Comparison of ENCODE assay signal across 1 cellular context in genomic region chr17:14950216-14950615, GRCh38.
TF ChIP-seq lines count a peak whose summit lies in the region.

No MANE protein-coding gene starts in this region.

TF ChIP-seq in HepG2, 621 proteins besides CTCF, POLR2A, EP300 and RAD21 (continued from another document):
- no peak for TF ChIP-seq TRIM22 (IDR thresholded peaks at IDR 0.05)
- TF ChIP-seq XRCC5 (optimal IDR thresholded peaks at IDR 0.05; ENCODE audit: low read length), result no peak
- TF ChIP-seq MZF1 (CRISPR knock-in tag; IDR thresholded peaks at IDR 0.05; ENCODE audit: borderline replicate concordance), result no peak
- no peak for TF ChIP-seq ONECUT2 (CRISPR knock-in tag; IDR thresholded peaks at IDR 0.05)
- TF ChIP-seq KDM5B (CRISPR knock-in tag; IDR thresholded peaks at IDR 0.05; ENCODE audit: borderline replicate concordance), result no peak
- TF ChIP-seq ADNP (CRISPR knock-in tag; IDR thresholded peaks at IDR 0.05), result no peak
- no peak for TF ChIP-seq PATZ1 (CRISPR knock-in tag; IDR thresholded peaks at IDR 0.05)
- TF ChIP-seq ZBTB8A (CRISPR knock-in tag; IDR thresholded peaks at IDR 0.05; ENCODE audit: borderline replicate concordance, low read depth), result no peak
- no peak for TF ChIP-seq TOPORS (CRISPR knock-in tag; IDR thresholded peaks at IDR 0.05)
- no peak for TF ChIP-seq UBTF (CRISPR knock-in tag; IDR thresholded peaks at IDR 0.05)
- TF ChIP-seq ZNF343 (CRISPR knock-in tag; IDR thresholded peaks at IDR 0.05), result no peak
- no peak for TF ChIP-seq ZNF839 (CRISPR knock-in tag; IDR thresholded peaks at IDR 0.05; ENCODE audit: borderline replicate concordance)
- TF ChIP-seq ZNF160 (CRISPR knock-in tag; IDR thresholded peaks at IDR 0.05), result no peak
- no peak for TF ChIP-seq MBD4 (IDR thresholded peaks at IDR 0.05; ENCODE audit: borderline replicate concordance, low read length)
- TF ChIP-seq REL (CRISPR knock-in tag; conservative IDR thresholded peaks at IDR 0.05), result no peak
- no peak for TF ChIP-seq YEATS2 (CRISPR knock-in tag; IDR thresholded peaks at IDR 0.05; ENCODE audit: borderline replicate concordance)
- TF ChIP-seq ZNF784 (CRISPR knock-in tag; IDR thresholded peaks at IDR 0.05; ENCODE audit: borderline replicate concordance), result no peak
- TF ChIP-seq CSRNP1 (CRISPR knock-in tag; IDR thresholded peaks at IDR 0.05), result no peak
